ENCODE assay signal across 8 cellular contexts in genomic region chr12:131894981-131895639, GRCh38. TPM values are rescaled to one million over a fixed set of nuclear protein-coding genes. Genes with fewer than 3 reads are reported as not detected.
A peak's percentile ranks its signal among the peaks of the same experiment; 100 is the strongest.
DNase-seq lines count a peak whose midpoint lies in the region; ATAC-seq and TF ChIP-seq lines count a peak whose summit lies in the region.

No MANE protein-coding gene starts in this region.

- H4K20me1 ChIP-seq in Loucy (ENCODE audit: insufficient read depth, low read length, poor library complexity, severe bottlenecking), result peaks cover 28% of the 10 kb centered on the region

- H2AFZ ChIP-seq in Loucy (ENCODE audit: low read length), result no peak overlapping the region

- intact Hi-C loops in upper lobe of right lung (cut with DNase I), result loop anchor here (5.0 kb wide), 1 partner anchor 47 kb away; no protein-coding TSS in a partner anchor

- H3K27me3 Mint-ChIP-seq in chondrocyte (ENCODE audit: low read depth), result no peaks in the 10 kb centered on the region

- H3K4me1 ChIP-seq in Loucy (ENCODE audit: insufficient read depth, low read length, poor library complexity, severe bottlenecking) (peaks cover 18% of the 10 kb centered on the region), lung (ENCODE audit: control insufficient read depth in 2 of 2, insufficient read depth in 2 of 2, low read length in 2 of 2) (peaks cover 3 to 12% of the 10 kb centered on the region in 2 donors), upper lobe of right lung (peaks cover 18% of the 10 kb centered on the region)

- H3K4me3 ChIP-seq in Loucy (ENCODE audit: low read length, poor library complexity, severe bottlenecking), result peak overlapping the region; percentile 91
- peak overlapping the region; percentile 61 for H3K4me3 ChIP-seq in lung
- H3K4me3 ChIP-seq in upper lobe of right lung, result peak overlapping the region; percentile 80

- peak overlapping the region; percentile 78 for H3K4me3 Mint-ChIP-seq in chondrocyte (ENCODE audit: unreplicated experiment)

- DNase-seq in chondrocyte (ENCODE audit: low spot score), result no peak
- no peak for DNase-seq in lung (ENCODE audit: low spot score)
- DNase-seq in upper lobe of right lung, result peak; percentile 68
- no peak for DNase-seq in NK-92 (lab: John Stamatoyannopoulos, UW; ENCODE audit: unreplicated experiment)
- DNase-seq in AML-193 (lab: John Stamatoyannopoulos, UW), result no peak

- H3K27ac Mint-ChIP-seq in chondrocyte (ENCODE audit: unreplicated experiment), result peak overlapping the region; percentile 86

- peaks cover 22% of the 10 kb centered on the region for H3K4me1 Mint-ChIP-seq in chondrocyte (ENCODE audit: low read depth)

- TF ChIP-seq CTCF in Loucy (conservative IDR thresholded peaks at IDR 0.05; ENCODE audit: low read length), result no peak
- TF ChIP-seq CTCF in chondrocyte (IDR thresholded peaks at IDR 0.05), result no peak
- TF ChIP-seq CTCF in lung (IDR thresholded peaks at IDR 0.05; ENCODE audit: control extremely low read depth, extremely low read depth), result no peak
- TF ChIP-seq CTCF in upper lobe of right lung (IDR thresholded peaks at IDR 0.05), result no peak

- no peaks in the 10 kb centered on the region for H3K9me2 ChIP-seq in Loucy (replicated peaks; ENCODE audit: low read depth, low read length)

- H3K9ac ChIP-seq in Loucy (ENCODE audit: low read depth, low read length, poor library complexity, severe bottlenecking), result peak overlapping the region; percentile 80

- H3K36me3 Mint-ChIP-seq in chondrocyte (ENCODE audit: low read depth), result no peaks in the 10 kb centered on the region

- H3K79me2 ChIP-seq in Loucy (ENCODE audit: insufficient read depth, low read length), result peaks cover 36% of the 10 kb centered on the region

- ATAC-seq in GM18909 (IDR thresholded peaks at IDR 0.05; ENCODE audit: poor library complexity, unreplicated experiment) (peak; percentile 8), lung (ENCODE audit: insufficient read depth, low FRiP score) (no peak), upper lobe of right lung (no peak), GM21360 (IDR thresholded peaks at IDR 0.05; ENCODE audit: unreplicated experiment) (no peak)

- 1 to 2% methylated on average over 48 to 54 of the region's 54 CpGs for WGBS in lung, 2 donors

- no peaks in the 10 kb centered on the region for H3K9me3 ChIP-seq in Loucy (ENCODE audit: insufficient read depth, low read depth, low read length)
- no peaks in the 10 kb centered on the region for H3K9me3 ChIP-seq in lung (ENCODE audit: control insufficient read depth in 2 of 2, insufficient read depth in 1 of 2, low read length in 1 of 2)
- no peaks in the 10 kb centered on the region for H3K9me3 ChIP-seq in upper lobe of right lung

- peak overlapping the region; percentile 96 for H3K4me2 ChIP-seq in Loucy (ENCODE audit: low read depth, low read length, poor library complexity, severe bottlenecking)

- H3K36me3 ChIP-seq in Loucy (ENCODE audit: insufficient read depth, low read length), result no peaks in the 10 kb centered on the region
- peaks cover 0 to 2% of the 10 kb centered on the region in 2 donors for H3K36me3 ChIP-seq in lung (ENCODE audit: control insufficient read depth in 2 of 2, insufficient read depth in 2 of 2, low read length in 2 of 2)
- H3K36me3 ChIP-seq in upper lobe of right lung, result no peaks in the 10 kb centered on the region

- H3K27ac ChIP-seq in lung (ENCODE audit: low read depth in 1 of 2, low read length in 1 of 2) (peak overlapping the region; percentile 92 to 98), upper lobe of right lung (peak overlapping the region; percentile 96)

- H3F3A ChIP-seq in Loucy (ENCODE audit: low read depth), result no peaks in the 10 kb centered on the region; the same call in 1 of the 2 replicates

- no peaks in the 10 kb centered on the region for H3K9me3 Mint-ChIP-seq in chondrocyte (ENCODE audit: low read depth)

- H3K27me3 ChIP-seq in Loucy (ENCODE audit: insufficient read depth, low read length, poor library complexity, severe bottlenecking), result no peaks in the 10 kb centered on the region
- H3K27me3 ChIP-seq in lung (ENCODE audit: control insufficient read depth, insufficient read depth), result no peaks in the 10 kb centered on the region
- no peaks in the 10 kb centered on the region for H3K27me3 ChIP-seq in upper lobe of right lung

RNA-seq across cellular contexts. Expression of gene ULK1, which starts 0.7 kb away (rescaled TPM):
- 54.2 to 65.7 TPM (median 56.1 TPM) in 3 replicates for total RNA-seq in chondrocyte
- total RNA-seq in lung, result 10 to 100 TPM; 25.9 to 32.8 TPM
- polyA plus RNA-seq in lung, result 10 to 100 TPM; 15.4 to 19.7 TPM
- total RNA-seq in upper lobe of right lung, result 32.4 TPM

RNA-seq across cellular contexts. Expression of gene PUS1, which starts 34.0 kb away (rescaled TPM):
- 18.7 to 21.0 TPM (median 19.8 TPM) in 3 replicates for total RNA-seq in chondrocyte
- 10 to 100 TPM in 1 of 2 donors, 1 to 10 TPM in 1; 6.8 to 30.9 TPM for total RNA-seq in lung
- polyA plus RNA-seq in lung, result 10 to 100 TPM; 28.6 to 35.6 TPM
- 19.9 TPM for total RNA-seq in upper lobe of right lung

RNA-seq across cellular contexts. Expression of gene EP400, which starts 54.6 kb away (rescaled TPM):
- total RNA-seq in chondrocyte (35.9 to 48.0 TPM (median 36.8 TPM) in 3 replicates), lung (10 to 100 TPM; 35.5 to 47.8 TPM), upper lobe of right lung (41.4 TPM)
- polyA plus RNA-seq in lung, result 10 to 100 TPM; 11.4 to 16.0 TPM
